In genomic region chr2:10529611-10530010, GRCh38 we compare ENCODE assay signal across 14 cellular contexts.
"Had no signal": no experiment of that assay in that cellular context is flagged by ENCODE, and none has a peak within 500 bp of the region (broad histone marks: within the 10 kb centered on the region; RNA-seq: fewer than 3 reads in every experiment).

No MANE protein-coding gene starts in this region.

- H3K36me3 ChIP-seq: heart right ventricle had no signal

- DNase-seq: effector CD4-positive, alpha-beta T cell; heart right ventricle; hypothalamus; left ventricle myocardium superior; mesenchymal stem cell; naive B cell; small intestine; stimulated activated CD4-positive, alpha-beta T cell treated with anti-CD3 and anti-CD28 coated beads, Interleukin-2, amount 100 ng/mL, for 48 hours; stimulated activated naive CD4-positive, alpha-beta T cell treated with Interleukin-2 at 50 U/mL for 16 hours had no signal

- H3K4me3 ChIP-seq: coronary artery, heart right ventricle, lung had no signal

- H3K9me3 Mint-ChIP-seq: naive B cell, neural crest cell, type B pancreatic cell had no signal

- H3K4me1 ChIP-seq: heart right ventricle had no signal

- H3K27ac Mint-ChIP-seq: type B pancreatic cell had no signal

- H3K27me3 ChIP-seq: heart right ventricle had no signal

- ATAC-seq: esophagus mucosa, heart right ventricle, left ventricle myocardium superior had no signal

- H3K9me3 ChIP-seq: heart right ventricle had no signal

- H3K36me3 Mint-ChIP-seq: naive B cell, type B pancreatic cell had no signal

- H3K4me3 Mint-ChIP-seq: naive B cell, neural crest cell, type B pancreatic cell had no signal

- H3K27ac ChIP-seq: coronary artery, heart right ventricle had no signal

- H3K27me3 Mint-ChIP-seq: type B pancreatic cell had no signal

- H3K4me1 Mint-ChIP-seq: naive B cell had no signal
